ENCODE assay signal across 25 cellular contexts in the genomic region with DNA sequence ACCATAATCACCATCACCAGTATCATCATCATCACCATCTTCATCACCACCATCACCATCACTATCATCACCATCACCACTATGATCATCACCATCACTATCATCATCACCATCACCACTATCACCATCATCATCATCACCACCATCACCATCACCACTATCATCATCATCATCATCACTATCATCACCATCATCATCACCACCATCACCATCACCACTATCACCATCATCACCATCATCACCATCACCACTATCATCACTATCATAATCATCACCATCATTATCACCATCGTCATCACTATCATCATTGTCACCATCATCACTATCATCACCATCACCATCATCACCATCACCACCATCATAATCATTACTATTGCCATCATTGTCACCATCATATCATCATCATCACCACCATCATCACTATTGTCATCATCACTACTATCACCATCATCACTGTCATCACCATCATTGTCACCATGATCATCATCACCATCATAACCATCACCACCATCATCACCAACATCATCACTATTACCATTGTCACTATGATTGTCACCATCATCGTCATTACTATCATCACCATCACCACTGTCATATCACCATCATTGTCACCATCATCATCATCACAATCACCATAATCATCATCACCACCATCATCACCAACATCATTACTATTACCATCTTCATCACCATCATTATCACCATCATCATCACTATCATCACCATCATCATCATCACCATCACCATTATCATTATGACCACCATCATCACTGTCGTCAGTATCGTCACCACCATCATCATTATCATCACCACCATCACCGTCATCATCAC.
"Had no signal": no experiment of that assay in that cellular context is flagged by ENCODE, and none has a peak within 500 bp of the region (broad histone marks: within the 10 kb centered on the region; RNA-seq: fewer than 3 reads in every experiment).

No MANE protein-coding gene starts in this region.

- DNase-seq: activated CD4-positive, alpha-beta memory T cell treated with anti-CD3 and anti-CD28 coated beads for 36 hours; activated CD4-positive, alpha-beta T cell treated with anti-CD3 and anti-CD28 coated beads for 36 hours; activated CD4-positive, alpha-beta T cell treated with anti-CD3 and anti-CD28 coated beads, Interleukin-2, amount 10 ng/mL, durations not matched to agents 24 days and 14 days; activated CD4-positive, CD25-positive, alpha-beta regulatory T cell; activated CD4-positive, CD25-positive, alpha-beta regulatory T cell treated with anti-CD3 and anti-CD28 coated beads, Interleukin-2, amount 50 U/mL, for 72 hours; activated CD8-positive, alpha-beta memory T cell treated with anti-CD3 and anti-CD28 coated beads, Interleukin-2, amount 10 ng/mL, durations not matched to agents 7 days and 5 days; activated CD8-positive, alpha-beta memory T cell treated with anti-CD3 and anti-CD28 coated beads, Interleukin-2, amount 50 U/mL, for 4 hours; activated CD8-positive, alpha-beta T cell treated with anti-CD3 and anti-CD28 coated beads, Interleukin-2, amount 10 ng/mL, durations not matched to agents 7 days and 5 days; activated effector memory CD4-positive, alpha-beta T cell treated with anti-CD3 and anti-CD28 coated beads, Interleukin-2, amount 50 U/mL, for 16 hours; activated naive CD4-positive, alpha-beta T cell treated with anti-CD3 and anti-CD28 coated beads for 36 hours; activated naive CD8-positive, alpha-beta T cell treated with anti-CD3 and anti-CD28 coated beads for 36 hours; activated naive CD8-positive, alpha-beta T cell treated with anti-CD3 and anti-CD28 coated beads, Interleukin-2, amount 50 U/mL, for 24 hours; activated T-cell treated with anti-CD3 and anti-CD28 coated beads, Interleukin-2, amount 50 U/mL, for 1 hour; activated T-cell treated with anti-CD3 and anti-CD28 coated beads, Interleukin-2, amount 50 U/mL, for 48 hours; dorsolateral prefrontal cortex; effector memory CD4-positive, alpha-beta T cell; endodermal cell; foreskin fibroblast; head of caudate nucleus; T-helper 2 cell had no signal

- H3K27ac ChIP-seq: ascending aorta, breast epithelium, coronary artery, dorsolateral prefrontal cortex had no signal

- ATAC-seq: activated CD4-positive, alpha-beta T cell treated with anti-CD3 and anti-CD28 coated beads for 36 hours; activated CD8-positive, alpha-beta memory T cell treated with anti-CD3 and anti-CD28 coated beads, Interleukin-2, amount 10 ng/mL, durations not matched to agents 7 days and 5 days; activated CD8-positive, alpha-beta T cell treated with anti-CD3 and anti-CD28 coated beads, Interleukin-2, amount 10 ng/mL, durations not matched to agents 7 days and 5 days; activated naive CD8-positive, alpha-beta T cell treated with anti-CD3 and anti-CD28 coated beads, Interleukin-2, amount 50 U/mL, for 24 hours; esophagus mucosa had no signal

- H3K27me3 ChIP-seq: ascending aorta, breast epithelium had no signal

- H3K9me3 ChIP-seq: ascending aorta had no signal

- H3K4me1 ChIP-seq: ascending aorta, breast epithelium had no signal

- H3K36me3 ChIP-seq: ascending aorta, breast epithelium had no signal

- FAIRE-seq: frontal cortex had no signal

- H3K4me3 ChIP-seq: ascending aorta, breast epithelium, coronary artery, dorsolateral prefrontal cortex had no signal
